8 cellular contexts compared by ENCODE assay signal in the genomic region with DNA sequence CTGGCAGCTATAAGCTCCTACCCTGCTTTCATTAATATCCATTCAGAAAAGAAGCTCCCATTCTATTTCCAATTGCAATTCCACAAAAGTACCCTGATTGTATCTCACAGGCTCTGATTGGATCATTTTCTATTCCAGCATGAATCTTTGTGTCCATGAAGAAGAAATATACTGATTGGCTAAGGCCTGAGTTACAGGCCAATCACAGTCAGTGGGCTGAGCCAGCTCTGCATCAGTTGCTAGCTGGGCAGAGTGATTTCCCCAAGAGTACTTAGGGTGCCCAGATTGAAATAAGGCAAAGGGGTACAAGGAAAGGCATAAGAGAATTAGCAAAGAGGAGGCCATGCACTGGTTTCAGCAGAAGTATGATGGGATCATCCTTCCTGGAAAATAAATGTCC. TPM values are rescaled to one million over a fixed set of nuclear protein-coding genes. Genes with fewer than 3 reads are reported as not detected.
DNase-seq lines count a peak whose midpoint lies in the region; ATAC-seq and TF ChIP-seq lines count a peak whose summit lies in the region.

No MANE protein-coding gene starts in this region.

- H3K4me3 ChIP-seq in colonic mucosa: no peak overlapping the region

- no peaks in the 10 kb centered on the region for H3K9me3 ChIP-seq in colonic mucosa

- DNase-seq in Daoy (ENCODE audit: low read depth) (peak; percentile 15), fibroblast of gingiva (ENCODE audit: low read depth) (peak; percentile 5), NCI-H1105 (lab: John Stamatoyannopoulos, UW) (no peak), colonic mucosa (no peak), NCI-H187 treated with DMSO at 0.1 percent for 48 hours (lab: John Stamatoyannopoulos, UW) (no peak)
- no peak for DNase-seq in activated naive CD4-positive, alpha-beta T cell (lab: John Stamatoyannopoulos, UW)

- no peaks in the 10 kb centered on the region for H3K27me3 ChIP-seq in colonic mucosa

- H3K27ac ChIP-seq in colonic mucosa: no peak overlapping the region

- TF ChIP-seq CTCF in colonic mucosa (IDR thresholded peaks at IDR 0.05): no peak

- no peak overlapping the region for H3K9ac ChIP-seq in colonic mucosa (ENCODE audit: low read depth in 2 of 2, low read length in 2 of 2)

- intact Hi-C loops in colonic mucosa (cut with DNase I): no loop called here

- no peaks in the 10 kb centered on the region for H3K36me3 ChIP-seq in colonic mucosa

- H3K4me1 ChIP-seq in colonic mucosa: no peaks in the 10 kb centered on the region

- peak; percentile 77 for ATAC-seq in GM21367 (IDR thresholded peaks at IDR 0.05; ENCODE audit: unreplicated experiment)
- peak; percentile 55 for ATAC-seq in HG03520 (IDR thresholded peaks at IDR 0.05; ENCODE audit: unreplicated experiment)

RNA-seq across cellular contexts. Expression of a gene that starts 14.4 kb away (rescaled TPM):
- not detected in 2 replicates for total RNA-seq in Daoy (2014; rRNA removed; shearing (Covaris generic))
- total RNA-seq in colonic mucosa: under 1 TPM in 1 of 2 donors, not detected in 1; 0.49 TPM

RNA-seq across cellular contexts. Expression of a gene that starts 14.9 kb away (rescaled TPM):
- 0.23 TPM in 1 of 2 replicates, not detected in the other for total RNA-seq in Daoy (2014; rRNA removed; shearing (Covaris generic))
- total RNA-seq in colonic mucosa: not detected

RNA-seq across cellular contexts. Expression of a gene that starts 25.4 kb away (rescaled TPM):
- 1.5 and 4.5 TPM in 2 replicates for total RNA-seq in Daoy (2014; rRNA removed; shearing (Covaris generic))
- under 1 TPM; 0.42 to 0.89 TPM for total RNA-seq in colonic mucosa

RNA-seq across cellular contexts. Expression of a gene that starts 25.6 kb away (rescaled TPM):
- 15.4 and 23.7 TPM in 2 replicates for total RNA-seq in Daoy (2014; rRNA removed; shearing (Covaris generic))
- total RNA-seq in colonic mucosa: 10 to 100 TPM; 55.3 to 60.0 TPM

RNA-seq across cellular contexts. Expression of a gene that starts 56.8 kb away (rescaled TPM):
- 39.0 and 76.2 TPM in 2 replicates for total RNA-seq in Daoy (2014; rRNA removed; shearing (Covaris generic))
- 100 to 1,000 TPM in 1 of 2 donors, 10 to 100 TPM in 1; 37.6 to 180 TPM for total RNA-seq in colonic mucosa

Comparison
In these comparisons a context has a peak if more than half of its experiments do, and no peak if none do; other contexts are left out.
1. DNase-seq: peak in Daoy (single experiment) and fibroblast of gingiva (single experiment); none in activated naive CD4-positive, alpha-beta T cell (0 of 4), NCI-H1105 (single experiment), colonic mucosa (single experiment) and NCI-H187 treated with DMSO at 0.1 percent for 48 hours (single experiment).